Comparison of ENCODE assay signal across 10 cellular contexts in the genomic region with DNA sequence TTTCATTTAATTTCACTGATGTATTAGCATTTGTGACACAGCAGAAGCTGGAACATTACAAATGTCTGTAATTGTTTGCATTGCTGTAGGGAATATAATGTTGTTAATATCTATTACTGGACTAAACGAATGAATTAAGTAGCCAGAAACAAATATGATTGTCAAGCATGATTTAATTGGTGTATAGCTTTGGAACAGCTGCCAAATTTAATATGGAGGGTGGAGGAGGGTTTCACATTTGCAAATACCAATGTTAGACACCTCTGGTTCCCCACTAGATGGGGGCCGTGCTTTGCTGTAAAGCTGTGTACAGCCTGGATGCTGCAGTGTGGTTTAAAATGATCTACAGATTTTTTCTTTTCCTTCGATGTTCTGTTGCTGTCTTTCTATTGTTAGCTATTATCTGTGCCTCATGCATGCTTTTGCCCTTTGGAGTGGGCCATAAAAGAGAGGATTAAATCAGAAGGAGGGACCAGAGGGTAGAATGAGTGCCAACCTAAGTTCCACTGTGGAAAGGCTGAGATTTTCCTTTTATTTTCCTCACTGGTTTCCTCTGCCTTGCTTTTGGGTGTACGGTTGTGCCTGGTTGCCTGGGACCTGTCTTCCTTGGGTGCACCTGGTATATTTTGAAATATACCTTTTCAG. TPM values are rescaled to one million over a fixed set of nuclear protein-coding genes. Genes with fewer than 3 reads are reported as not detected.
DNase-seq lines count a peak whose midpoint lies in the region; ATAC-seq, FAIRE-seq and TF ChIP-seq lines count a peak whose summit lies in the region.
"Had no signal": no experiment of that assay in that cellular context is flagged by ENCODE, and none has a peak within 500 bp of the region (broad histone marks: within the 10 kb centered on the region; RNA-seq: fewer than 3 reads in every experiment).

No MANE protein-coding gene starts in this region.

- FAIRE-seq in HepG2 (lab: Jason Lieb, UNC): no peak

- no peak for TF ChIP-seq RAD21 in HepG2 (CRISPR knock-in tag; IDR thresholded peaks at IDR 0.05)

- no peaks in the 10 kb centered on the region for H4K20me1 ChIP-seq in HepG2 (ENCODE audit: insufficient read depth, low read length)

- H3K36me3 ChIP-seq in HepG2 (replicated peaks in 1 of 2; ENCODE audit: control insufficient read depth in 1 of 2, insufficient read depth in 2 of 2, low read length in 2 of 2): no peaks in the 10 kb centered on the region
- H3K36me3 ChIP-seq: thoracic aorta had no signal

- no peaks in the 10 kb centered on the region for H3K79me2 ChIP-seq in HepG2 (ENCODE audit: insufficient read depth, low read length)

- no peak for TF ChIP-seq POLR2A in HepG2 (IDR thresholded peaks at IDR 0.05; ENCODE audit: insufficient read depth in 1 of 2, low read depth in 2 of 2, low read length in 2 of 2)

- in situ Hi-C loops in HepG2 (cut with HindIII; ENCODE audit: extremely low pct_ligation_motif_present, low pct_unique_long_range_greater_than_20kb): no loop called here

- ATAC-seq in SK-N-SH treated with all-trans-retinoic acid at 6 μM for 48 hours (peak; percentile 91), HepG2 (peak; percentile 85), HG03354 (IDR thresholded peaks at IDR 0.05; ENCODE audit: poor library complexity, severe bottlenecking, unreplicated experiment) (no peak)

- TF ChIP-seq EP300 in HepG2 (IDR thresholded peaks at IDR 0.05; ENCODE audit: low read depth in 2 of 2, low read length in 2 of 2) (no peak), HepG2 (CRISPR knock-in tag; IDR thresholded peaks at IDR 0.05; ENCODE audit: borderline replicate concordance) (no peak)

- H3K4me1 ChIP-seq in HepG2 (ENCODE audit: insufficient read depth, low read length): peaks cover 8% of the 10 kb centered on the region; the same call in 1 of the 2 replicates

- WGBS in HepG2 (ENCODE audit: low lambda C conversion rate): 9% methylated on average over 4 of the region's 4 CpGs

- H3K27ac ChIP-seq in HepG2 (ENCODE audit: extremely low read length, insufficient read depth, low read length): no peak overlapping the region
- H3K27ac ChIP-seq: thoracic aorta had no signal

- POLR2A ChIA-PET in HepG2 (lab: Yijun Ruan, JAX): no interaction called here

- DNase-seq in DMS114 treated with DMSO at 0.1 percent for 48 hours (lab: John Stamatoyannopoulos, UW; ENCODE audit: unreplicated experiment): peak; percentile 10
- peak; percentile 87 for DNase-seq in NCI-H1105 treated with DMSO at 0.1 percent for 48 hours (lab: John Stamatoyannopoulos, UW)
- DNase-seq in HepG2 (ENCODE audit: low spot score): no peak
- DNase-seq in cerebellar nuclear complex (lab: John Stamatoyannopoulos, UW): no peak
- no peak for DNase-seq in middle frontal gyrus (ENCODE audit: extremely low spot score, low spot score)
- DNase-seq in stimulated activated CD4-positive, alpha-beta T cell treated with anti-CD3 and anti-CD28 coated beads, Interleukin-15, amount 100 ng/mL, for 24 hours: no peak
- DNase-seq: naive B cell had no signal

- TF ChIP-seq CTCF in HepG2 (CRISPR knock-in tag; IDR thresholded peaks at IDR 0.05): peak; percentile 42

- no peak overlapping the region for H3K9ac ChIP-seq in HepG2 (ENCODE audit: insufficient read depth, low read depth, low read length)

- H3K9me3 ChIP-seq in HepG2 (ENCODE audit: low read length): no peaks in the 10 kb centered on the region
- H3K9me3 ChIP-seq: thoracic aorta had no signal

- H3K4me2 ChIP-seq in HepG2 (ENCODE audit: low read depth, low read length): no peak overlapping the region

- intact Hi-C loops in HepG2 (cut with micrococcal nuclease; ENCODE audit: unreplicated experiment): no loop called here

- no TSS peak for BruUV-seq in HepG2 (replicated peaks; lab: Mats Ljungman, UMichigan)

- no peak overlapping the region for H3K4me3 ChIP-seq in HepG2 (replicated peaks in 1 of 3; ENCODE audit: insufficient read depth in 1 of 3, low read depth in 2 of 3, low read length in 3 of 3)
- H3K4me3 ChIP-seq: thoracic aorta had no signal

- CTCF ChIA-PET in HepG2 (lab: Yijun Ruan, JAX; ENCODE audit: low intra/inter-chr PET ratio, low total read pairs): no interaction called here

- no peaks in the 10 kb centered on the region; a peak in 1 of 5 replicates for H3K27me3 ChIP-seq in HepG2 (ENCODE audit: control insufficient read depth in 1 of 2, insufficient read depth in 2 of 2, low read length in 2 of 2)

- H2AFZ ChIP-seq in HepG2 (ENCODE audit: low read length): no peak overlapping the region

TF ChIP-seq in HepG2, 621 proteins besides CTCF, POLR2A, EP300 and RAD21:
- TF ChIP-seq STAG1 (CRISPR knock-in tag; IDR thresholded peaks at IDR 0.05) (peak; percentile 35), PCBP1 (IDR thresholded peaks at IDR 0.05; ENCODE audit: borderline replicate concordance, low read depth, low read length) (no peak), U2AF2 (IDR thresholded peaks at IDR 0.05; ENCODE audit: low read depth, low read length) (no peak), NPAS2 (CRISPR knock-in tag; IDR thresholded peaks at IDR 0.05; ENCODE audit: borderline replicate concordance) (no peak), SAFB2 (CRISPR knock-in tag; IDR thresholded peaks at IDR 0.05; ENCODE audit: borderline replicate concordance, low read depth) (no peak), SMC3 (IDR thresholded peaks at IDR 0.05; ENCODE audit: low read length) (peak; percentile 17; the same call in 1 of the 2 replicates)

RNA-seq across cellular contexts. Expression of a gene that starts 23.1 kb away (rescaled TPM):
- total RNA-seq in HepG2 (2016; rRNA removed; fragmentation: Illumina TruSeq; extraction: Trizol): 10.8 and 16.4 TPM in 2 replicates
- 5.9 and 6.5 TPM in 2 replicates for total RNA-seq in HepG2 (2016; cell fraction: cytosol; rRNA removed; fragmentation: Illumina TruSeq; extraction: Trizol; ENCODE audit: low read depth)
- 11.3 and 17.2 TPM in 2 replicates for total RNA-seq in HepG2 (2016; cell fraction: insoluble cytoplasmic fraction; rRNA removed; fragmentation: Illumina TruSeq; extraction: Trizol)
- 10.2 and 12.4 TPM in 2 replicates for total RNA-seq in HepG2 (2016; cell fraction: membrane; rRNA removed; fragmentation: Illumina TruSeq; extraction: Trizol)
- total RNA-seq in HepG2 (2016; cell fraction: nucleus; rRNA removed; fragmentation: Illumina TruSeq; extraction: Trizol): 24.4 and 26.7 TPM in 2 replicates
- 7.9 and 8.6 TPM in 2 replicates for polyA plus RNA-seq in HepG2 (2011; rRNA removed)
- 9.2 and 10.9 TPM in 2 replicates for polyA plus RNA-seq in HepG2 (2011; cell fraction: cytosol; rRNA removed)
- 2.9 and 3.2 TPM in 2 replicates for polyA plus RNA-seq in HepG2 (2011; cell fraction: nucleus; rRNA removed)
- polyA plus RNA-seq in HepG2 (2012): 20.2 and 23.6 TPM in 2 replicates
- 2.5 and 3.2 TPM in 2 replicates for polyA plus RNA-seq in HepG2 (2016; cell fraction: cytosol; fragmentation: Illumina TruSeq; extraction: Trizol; ENCODE audit: low read depth)
- 12.3 and 12.5 TPM in 2 replicates for polyA plus RNA-seq in HepG2 (2016; cell fraction: insoluble cytoplasmic fraction; fragmentation: Illumina TruSeq; extraction: Trizol; ENCODE audit: low read depth)
- 5.3 and 5.6 TPM in 2 replicates for polyA plus RNA-seq in HepG2 (2016; cell fraction: membrane; fragmentation: Illumina TruSeq; extraction: Trizol; ENCODE audit: low read depth)
- 27.1 and 27.6 TPM in 2 replicates for polyA plus RNA-seq in HepG2 (2016; cell fraction: nucleus; fragmentation: Illumina TruSeq; extraction: Trizol; ENCODE audit: insufficient read depth, low read depth)
- polyA minus RNA-seq in HepG2 (2011; rRNA and poly(A)+ RNA removed; ENCODE audit: low replicate concordance): 0.91 and 5.4 TPM in 2 replicates
- polyA minus RNA-seq in HepG2 (2011; cell fraction: cytosol; rRNA and poly(A)+ RNA removed): 8.0 and 11.0 TPM in 2 replicates
- 13.5 and 16.9 TPM in 2 replicates for polyA minus RNA-seq in HepG2 (2011; cell fraction: nucleus; rRNA and poly(A)+ RNA removed)

RNA-seq across cellular contexts. Expression of a gene that starts 23.2 kb away (rescaled TPM):
- 11.8 and 17.1 TPM in 2 replicates for total RNA-seq in HepG2 (2016; rRNA removed; fragmentation: Illumina TruSeq; extraction: Trizol)
- total RNA-seq in HepG2 (2016; cell fraction: cytosol; rRNA removed; fragmentation: Illumina TruSeq; extraction: Trizol; ENCODE audit: low read depth): 2.3 and 3.3 TPM in 2 replicates
- 13.4 and 15.6 TPM in 2 replicates for total RNA-seq in HepG2 (2016; cell fraction: insoluble cytoplasmic fraction; rRNA removed; fragmentation: Illumina TruSeq; extraction: Trizol)
- 8.5 and 9.8 TPM in 2 replicates for total RNA-seq in HepG2 (2016; cell fraction: membrane; rRNA removed; fragmentation: Illumina TruSeq; extraction: Trizol)
- total RNA-seq in HepG2 (2016; cell fraction: nucleus; rRNA removed; fragmentation: Illumina TruSeq; extraction: Trizol): 11.3 and 11.5 TPM in 2 replicates
- polyA plus RNA-seq in HepG2 (2011; rRNA removed): 3.6 and 4.0 TPM in 2 replicates
- 1.6 and 2.6 TPM in 2 replicates for polyA plus RNA-seq in HepG2 (2011; cell fraction: cytosol; rRNA removed)
- 2.3 and 3.3 TPM in 2 replicates for polyA plus RNA-seq in HepG2 (2011; cell fraction: nucleus; rRNA removed)
- 8.4 and 11.4 TPM in 2 replicates for polyA plus RNA-seq in HepG2 (2012)
- 0.82 and 0.87 TPM in 2 replicates for polyA plus RNA-seq in HepG2 (2016; cell fraction: cytosol; fragmentation: Illumina TruSeq; extraction: Trizol; ENCODE audit: low read depth)
- 11.4 and 12.0 TPM in 2 replicates for polyA plus RNA-seq in HepG2 (2016; cell fraction: insoluble cytoplasmic fraction; fragmentation: Illumina TruSeq; extraction: Trizol; ENCODE audit: low read depth)
- 2.6 and 3.3 TPM in 2 replicates for polyA plus RNA-seq in HepG2 (2016; cell fraction: membrane; fragmentation: Illumina TruSeq; extraction: Trizol; ENCODE audit: low read depth)
- 15.3 and 16.7 TPM in 2 replicates for polyA plus RNA-seq in HepG2 (2016; cell fraction: nucleus; fragmentation: Illumina TruSeq; extraction: Trizol; ENCODE audit: insufficient read depth, low read depth)
- 2.7 and 5.9 TPM in 2 replicates for polyA minus RNA-seq in HepG2 (2011; rRNA and poly(A)+ RNA removed; ENCODE audit: low replicate concordance)
- 9.6 and 10.0 TPM in 2 replicates for polyA minus RNA-seq in HepG2 (2011; cell fraction: cytosol; rRNA and poly(A)+ RNA removed)
- polyA minus RNA-seq in HepG2 (2011; cell fraction: nucleus; rRNA and poly(A)+ RNA removed): 13.3 and 18.8 TPM in 2 replicates

Comparison
In these comparisons a context has a peak if more than half of its experiments do, and no peak if none do; other contexts are left out.
1. DNase-seq: peak in DMS114 treated with DMSO at 0.1 percent for 48 hours (single experiment) and NCI-H1105 treated with DMSO at 0.1 percent for 48 hours (single experiment); none in HepG2 (single experiment), cerebellar nuclear complex (0 of 2), middle frontal gyrus (single experiment) and stimulated activated CD4-positive, alpha-beta T cell treated with anti-CD3 and anti-CD28 coated beads, Interleukin-15, amount 100 ng/mL, for 24 hours (single experiment).